1 cellular context compared by ENCODE assay signal in genomic region chr10:126379166-126379565, GRCh38. TPM values are rescaled to one million over a fixed set of nuclear protein-coding genes. Genes with fewer than 3 reads are reported as not detected.
"Had no signal": no experiment of that assay in that cellular context is flagged by ENCODE, and none has a peak within 500 bp of the region (broad histone marks: within the 10 kb centered on the region; RNA-seq: fewer than 3 reads in every experiment).

No MANE protein-coding gene starts in this region.

RNA-seq across cellular contexts. Expression of gene ADAM12, which starts 9.1 kb away (rescaled TPM):
- total RNA-seq: activated CD4-positive, alpha-beta T cell treated with anti-CD3 and anti-CD28 coated beads, Interleukin-2, amount 10 ng/mL, durations not matched to agents 24 days and 14 days had no signal
